ENCODE assay signal across 8 cellular contexts in the genomic region with DNA sequence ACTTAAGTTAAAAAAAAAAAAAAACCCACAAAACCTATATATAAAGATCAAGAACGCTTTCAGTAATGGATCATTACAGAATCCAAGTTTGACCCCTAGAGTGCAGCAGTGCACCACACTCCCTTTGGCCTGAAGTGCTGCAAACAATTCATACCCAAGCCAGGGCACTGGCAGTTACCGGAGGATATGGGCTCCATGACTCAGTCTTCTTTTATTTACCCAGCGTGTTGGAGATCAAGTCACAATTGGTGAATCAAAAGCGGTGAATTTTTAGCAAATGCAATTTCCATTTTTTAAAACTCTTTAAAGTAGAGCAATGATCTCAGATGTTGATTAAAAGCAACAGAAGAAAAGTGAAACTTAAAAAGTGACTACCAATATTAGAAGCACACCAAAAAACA. TPM values are rescaled to one million over a fixed set of nuclear protein-coding genes. Genes with fewer than 3 reads are reported as not detected.
DNase-seq lines count a peak whose midpoint lies in the region; ATAC-seq and TF ChIP-seq lines count a peak whose summit lies in the region.

No MANE protein-coding gene starts in this region.

- no peaks in the 10 kb centered on the region for H3K9me3 Mint-ChIP-seq in T-cell

- H3K27me3 ChIP-seq in adipocyte (replicated peaks; ENCODE audit: control insufficient read depth, insufficient read depth, low read length): no peaks in the 10 kb centered on the region
- H3K27me3 ChIP-seq in psoas muscle (ENCODE audit: insufficient read depth in 3 of 3, low read length in 2 of 3): no peaks in the 10 kb centered on the region
- H3K27me3 ChIP-seq in uterus: no peaks in the 10 kb centered on the region

- 6 to 12% (median 9%) methylated on average over 4 of the region's 4 CpGs for WGBS in psoas muscle, 3 donors

- H3K4me3 ChIP-seq in adipocyte (ENCODE audit: low read length): peak overlapping the region; percentile 58
- peak overlapping the region; percentile 37 for H3K4me3 ChIP-seq in psoas muscle
- H3K4me3 ChIP-seq in uterus: no peak overlapping the region

- TF ChIP-seq POLR2A in uterus (IDR thresholded peaks at IDR 0.05): no peak

- H3K36me3 Mint-ChIP-seq in T-cell: peaks cover 10% of the 10 kb centered on the region

- CTCF ChIA-PET in T-cell (lab: Charles Lee): interaction anchor here (0.5 to 5.2 kb wide), 27 partner anchors 8 to 810 kb away, joined by 3 to 46 read pairs (median 4); a partner anchor contains a TSS

- DNase-seq in AML-193 (lab: John Stamatoyannopoulos, UW): peak; percentile 90 to 92
- DNase-seq in NCI-H1105 (lab: John Stamatoyannopoulos, UW): peak; percentile 36
- DNase-seq in T-cell: peak; percentile 54 to 82 (median 74)
- peak; percentile 94 for DNase-seq in adipocyte (ENCODE audit: low read depth)
- DNase-seq in cardiac septum (ENCODE audit: low spot score): peak; percentile 78
- peak; percentile 63 to 84 for DNase-seq in psoas muscle
- peak; percentile 62 to 70 for DNase-seq in uterus

- intact Hi-C loops in cardiac septum (cut with DNase I): loop anchor here (1.0 to 5.0 kb wide), 2 partner anchors 80 to 242 kb away; no protein-coding TSS in a partner anchor
- intact Hi-C loops in psoas muscle (cut with DNase I): loop anchor here (1.0 to 10.0 kb wide), 5 partner anchors 47 to 241 kb away; a partner anchor contains a TSS
- intact Hi-C loops in uterus (cut with DNase I; ENCODE audit: low total_unique reads): loop anchor here (10.0 kb wide), 1 partner anchor 79 kb away; no protein-coding TSS in a partner anchor

- H3K27ac ChIP-seq in psoas muscle (peak overlapping the region; percentile 1), uterus (peak overlapping the region in 1 of 2 donors; percentile 41)

- H3K9me3 ChIP-seq in adipocyte (ENCODE audit: control insufficient read depth, low read length) (no peaks in the 10 kb centered on the region), psoas muscle (no peaks in the 10 kb centered on the region), uterus (no peaks in the 10 kb centered on the region)

- peaks cover 36 to 39% (median 37%) of the 10 kb centered on the region in 3 donors for H3K4me1 Mint-ChIP-seq in T-cell

- peak overlapping the region; percentile 58 to 86 for H3K27ac Mint-ChIP-seq in T-cell

- no peak overlapping the region for H3K9ac ChIP-seq in adipocyte (ENCODE audit: low read length)

- H3K4me3 Mint-ChIP-seq in T-cell: peak overlapping the region; percentile 35 to 63 (median 54)

- peaks cover 17% of the 10 kb centered on the region for H3K4me1 ChIP-seq in adipocyte (ENCODE audit: control insufficient read depth, insufficient read depth, low read length)
- H3K4me1 ChIP-seq in psoas muscle: peaks cover 9% of the 10 kb centered on the region
- no peaks in the 10 kb centered on the region for H3K4me1 ChIP-seq in uterus

- TF ChIP-seq CTCF in psoas muscle (IDR thresholded peaks at IDR 0.05) (peak; percentile 88), uterus (IDR thresholded peaks at IDR 0.05) (peak; percentile 75 to 93 (median 84))

- ATAC-seq in GM19467 (IDR thresholded peaks at IDR 0.05; ENCODE audit: unreplicated experiment) (peak; percentile 64), T-cell (replicated peaks in 1 of 4) (peak; percentile 98 to 100 (median 100)), psoas muscle (peak; percentile 98 to 100 (median 100))

- H3K36me3 ChIP-seq in adipocyte (ENCODE audit: control insufficient read depth, insufficient read depth, low read length, severe bottlenecking) (peaks cover 12% of the 10 kb centered on the region), psoas muscle (ENCODE audit: insufficient read depth in 1 of 2, low read depth in 1 of 2) (peaks cover 0 to 33% of the 10 kb centered on the region in 2 donors), uterus (no peaks in the 10 kb centered on the region)

- POLR2A ChIA-PET in T-cell (lab: Charles Lee): interaction anchor here (0.5 to 0.8 kb wide), 4 partner anchors 10 to 505 kb away, joined by 3 to 7 read pairs (median 3); a partner anchor contains a TSS

- H3K27me3 Mint-ChIP-seq in T-cell: no peaks in the 10 kb centered on the region

RNA-seq across cellular contexts. Expression of a gene that starts 46.5 kb away (rescaled TPM):
- total RNA-seq in T-cell (10 to 100 TPM; 51.0 to 61.0 (median 57.1) TPM), cardiac septum (22.3 TPM), psoas muscle (10 to 100 TPM; 21.3 to 30.1 (median 23.8) TPM), uterus (10 to 100 TPM; 17.6 to 65.3 (median 36.2) TPM)
- polyA plus RNA-seq in psoas muscle: 10 to 100 TPM in 1 of 3 donors, 1 to 10 TPM in 2; 3.1 to 15.5 (median 8.1) TPM

Comparison
In these comparisons a context has a peak if more than half of its experiments do, and no peak if none do; other contexts are left out.
1. DNase-seq: peak in every context shown above with its lines; median percentile 94 in adipocyte; 91 in AML-193; 78 in cardiac septum; 74 in T-cell; 74 in psoas muscle; 66 in uterus; 36 in NCI-H1105.
2. H3K4me3 ChIP-seq: peak in adipocyte (single experiment) and psoas muscle (single experiment); none in uterus (0 of 2).
3. Peak in every context shown above with its lines, with median percentiles within 50 percentile points of each other: ATAC-seq.